Comparison of ENCODE assay signal across 20 cellular contexts in the genomic region with DNA sequence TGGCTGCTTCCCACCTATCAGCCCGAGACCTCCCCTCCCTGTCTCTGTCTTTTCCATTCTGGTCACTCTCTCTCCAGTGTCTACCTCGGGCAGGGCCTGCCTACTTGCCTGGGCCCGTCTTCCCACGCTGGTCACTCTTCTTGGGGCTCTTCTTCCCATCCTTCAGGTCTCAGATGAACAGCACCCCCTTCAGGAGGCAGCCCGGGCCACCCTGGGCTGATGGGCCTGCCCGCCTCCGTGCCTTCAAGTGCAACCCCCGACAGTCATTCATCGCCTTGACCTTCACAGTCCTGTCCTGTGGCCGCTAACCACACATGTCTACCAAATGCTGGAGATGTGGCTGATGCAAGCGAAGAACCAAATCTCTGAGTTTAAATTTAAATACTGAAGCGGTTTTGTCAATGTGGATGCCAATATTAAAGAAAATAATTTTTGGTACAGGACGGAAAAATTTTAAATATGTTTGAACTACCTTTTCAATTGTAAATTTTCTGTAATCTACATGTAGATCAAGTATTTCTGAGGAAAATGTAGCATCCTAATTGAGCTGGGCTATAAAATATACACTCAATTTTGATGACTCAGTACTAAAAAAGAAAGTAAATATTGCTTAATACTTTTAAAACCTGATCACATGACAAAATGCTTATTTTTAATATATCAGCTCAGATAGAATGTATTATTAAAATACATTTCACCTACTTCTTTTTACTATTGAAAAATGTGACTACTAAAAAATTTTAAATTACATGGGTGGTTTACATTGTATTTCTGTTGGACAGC.
"Had no signal": no experiment of that assay in that cellular context is flagged by ENCODE, and none has a peak within 500 bp of the region (broad histone marks: within the 10 kb centered on the region; RNA-seq: fewer than 3 reads in every experiment).

No MANE protein-coding gene starts in this region.

- H3K36me3 Mint-ChIP-seq: memory B cell; natural killer cell treated with Interleukin-12 subunit alpha and Interleukin-12 subunit beta and Interleukin-15 and Interleukin-18, amount 100 ng/mL, for 72 hours had no signal

- H3K4me1 ChIP-seq: ascending aorta, left lung, psoas muscle, sigmoid colon, testis had no signal

- H3K27ac Mint-ChIP-seq: memory B cell; natural killer cell treated with Interleukin-12 subunit alpha and Interleukin-12 subunit beta and Interleukin-15 and Interleukin-18, amount 100 ng/mL, for 72 hours; stimulated activated naive CD8-positive, alpha-beta T cell treated with anti-CD3 and anti-CD28 coated beads, Interleukin-15, Interleukin-2, amounts not matched to agents 100 ng/mL and 50 ng/mL, for 24 hours; T-helper 2 cell treated with Interferon-gamma antibody and Interleukin-4, amounts not matched to agents 5 μg/mL and 100 μg/mL, for 36 hours had no signal

- FAIRE-seq: islet of Langerhans had no signal

- H3K4me1 Mint-ChIP-seq: memory B cell had no signal

- H3K9me3 Mint-ChIP-seq: natural killer cell treated with Interleukin-12 subunit alpha and Interleukin-12 subunit beta and Interleukin-15 and Interleukin-18, amount 100 ng/mL, for 72 hours had no signal

- H3K27ac ChIP-seq: ascending aorta, cardiac muscle cell, left lung, psoas muscle, sigmoid colon, testis had no signal

- ATAC-seq: psoas muscle had no signal

- H3K9me3 ChIP-seq: ascending aorta, left lung, psoas muscle, sigmoid colon, testis had no signal

- DNase-seq: activated CD4-positive, alpha-beta T cell treated with anti-CD3 and anti-CD28 coated beads for 1 hour; activated CD4-positive, alpha-beta T cell treated with anti-CD3 and anti-CD28 coated beads, Interleukin-2, amount 50 U/mL, for 48 hours; activated gamma-delta T cell treated with Interleukin-2 at 50 U/mL for 16 hours; activated T-cell treated with anti-CD3 and anti-CD28 coated beads, Interleukin-2, amount 50 U/mL, for 48 hours; cortex of kidney; effector CD8-positive, alpha-beta T cell; glutamatergic neuron; left lung; psoas muscle; sigmoid colon; stimulated activated CD4-positive, alpha-beta T cell treated with anti-CD3 and anti-CD28 coated beads, Interleukin-2, amount 100 ng/mL, for 24 hours; SW 1271; testis had no signal

- H3K27me3 ChIP-seq: ascending aorta, cardiac muscle cell, left lung, sigmoid colon, testis had no signal

- H3K4me3 ChIP-seq: ascending aorta, cardiac muscle cell, left lung, psoas muscle, sigmoid colon, testis had no signal

- H3K36me3 ChIP-seq: ascending aorta, cardiac muscle cell, left lung, sigmoid colon had no signal

- H3K27me3 Mint-ChIP-seq: memory B cell; stimulated activated naive CD8-positive, alpha-beta T cell treated with anti-CD3 and anti-CD28 coated beads, Interleukin-15, Interleukin-2, amounts not matched to agents 100 ng/mL and 50 ng/mL, for 24 hours had no signal

- H3K4me3 Mint-ChIP-seq: memory B cell; natural killer cell treated with Interleukin-12 subunit alpha and Interleukin-12 subunit beta and Interleukin-15 and Interleukin-18, amount 100 ng/mL, for 72 hours; stimulated activated naive CD8-positive, alpha-beta T cell treated with anti-CD3 and anti-CD28 coated beads, Interleukin-15, Interleukin-2, amounts not matched to agents 100 ng/mL and 50 ng/mL, for 24 hours; T-helper 2 cell treated with Interferon-gamma antibody and Interleukin-4, amounts not matched to agents 5 μg/mL and 100 μg/mL, for 36 hours had no signal
